In genomic region chr11:134098566-134099184, GRCh38 we compare ENCODE assay signal across 1 cellular context.
A peak's percentile ranks its signal among the peaks of the same experiment; 100 is the strongest.
TF ChIP-seq lines count a peak whose summit lies in the region.

No MANE protein-coding gene starts in this region.

TF ChIP-seq in SK-N-SH, 30 proteins besides CTCF, POLR2A, EP300 and RAD21:
- TF ChIP-seq MAX (IDR thresholded peaks at IDR 0.05; ENCODE audit: low read depth) = no peak
- TF ChIP-seq SMC3 (IDR thresholded peaks at IDR 0.05; ENCODE audit: low read depth, low read length) = peak; percentile 34; the same call in 1 of the 2 replicates
